ENCODE assay signal across 10 cellular contexts in genomic region chr4:146059865-146060264, GRCh38.
DNase-seq lines count a peak whose midpoint lies in the region; ATAC-seq and TF ChIP-seq lines count a peak whose summit lies in the region.
"Had no signal": no experiment of that assay in that cellular context is flagged by ENCODE, and none has a peak within 500 bp of the region (broad histone marks: within the 10 kb centered on the region; RNA-seq: fewer than 3 reads in every experiment).

No MANE protein-coding gene starts in this region.

- no peak for TF ChIP-seq CTCF in kidney epithelial cell (IDR thresholded peaks at IDR 0.05; ENCODE audit: insufficient read depth, low read length, poor library complexity, severe bottlenecking)

- ATAC-seq in GM18498 (IDR thresholded peaks at IDR 0.05; ENCODE audit: unreplicated experiment) (peak; percentile 79), GM21390 (IDR thresholded peaks at IDR 0.05; ENCODE audit: unreplicated experiment) (peak; percentile 65), HG03159 (IDR thresholded peaks at IDR 0.05; ENCODE audit: unreplicated experiment) (peak; percentile 84)

- DNase-seq in kidney epithelial cell (ENCODE audit: low read depth) (peak; percentile 21), DMS79 treated with DMSO at 0.1 percent for 48 hours (lab: John Stamatoyannopoulos, UW) (no peak), foreskin melanocyte (no peak), anterior cingulate cortex (lab: John Stamatoyannopoulos, UW) (no peak), NCI-H2081 (lab: John Stamatoyannopoulos, UW) (no peak)
- DNase-seq: activated CD8-positive, alpha-beta memory T cell treated with anti-CD3 and anti-CD28 coated beads for 24 hours; right lobe of liver had no signal

- no peaks in the 10 kb centered on the region for H3K36me3 ChIP-seq in kidney epithelial cell (ENCODE audit: control insufficient read depth, insufficient read depth, low read length)
- H3K36me3 ChIP-seq: right lobe of liver had no signal

- H3K4me3 ChIP-seq in kidney epithelial cell (ENCODE audit: low read depth, low read length): no peak overlapping the region
- H3K4me3 ChIP-seq: right lobe of liver had no signal

- no peaks in the 10 kb centered on the region for H3K27me3 ChIP-seq in kidney epithelial cell (ENCODE audit: control insufficient read depth, insufficient read depth, low read length)
- H3K27me3 ChIP-seq: right lobe of liver had no signal
